ENCODE assay signal across 12 cellular contexts in the genomic region with DNA sequence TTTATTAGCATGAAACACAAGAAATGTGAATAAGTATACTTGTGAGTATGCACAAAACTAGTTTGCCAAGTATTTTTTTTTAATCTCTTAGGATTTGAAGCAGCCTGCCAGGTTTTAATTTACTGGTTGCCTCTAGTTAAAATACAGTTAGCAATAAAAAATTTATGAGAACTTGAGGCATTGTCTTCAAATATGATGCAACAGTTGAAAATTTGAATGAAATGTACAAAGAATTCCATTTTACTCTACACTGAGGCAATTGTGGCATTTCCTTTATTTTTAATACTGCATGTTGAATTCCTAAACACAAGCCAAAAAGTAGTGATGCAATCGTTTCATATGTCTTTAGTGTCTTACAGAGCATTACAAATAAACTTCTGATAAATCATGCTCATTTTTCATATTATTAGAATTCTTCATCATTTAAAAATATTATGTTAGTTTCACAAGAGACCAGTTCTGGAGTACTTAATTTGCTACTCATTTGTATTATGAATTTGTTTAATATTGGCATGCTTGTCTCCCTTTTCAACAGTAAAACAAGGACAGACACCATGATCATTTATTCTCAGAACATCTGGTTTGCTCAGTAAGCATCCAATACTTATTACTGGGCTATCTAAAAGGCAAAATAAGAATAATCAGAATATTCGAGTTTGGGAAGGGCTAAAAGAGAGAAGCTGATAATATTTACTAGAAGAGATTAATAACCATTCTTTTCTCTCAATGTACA.
DNase-seq lines count a peak whose midpoint lies in the region; ATAC-seq, FAIRE-seq and TF ChIP-seq lines count a peak whose summit lies in the region.
"Had no signal": no experiment of that assay in that cellular context is flagged by ENCODE, and none has a peak within 500 bp of the region (broad histone marks: within the 10 kb centered on the region; RNA-seq: fewer than 3 reads in every experiment).

No MANE protein-coding gene starts in this region.

- peak overlapping the region; percentile 93 for H3K27ac ChIP-seq in ACC112 (ENCODE audit: low read depth, low read length)
- H3K27ac ChIP-seq: BLaER1 had no signal

- no peak for TF ChIP-seq CTCF in astrocyte of the spinal cord (IDR thresholded peaks at IDR 0.05; ENCODE audit: low read depth, low read length)

- in situ Hi-C loops in astrocyte of the spinal cord (cut with HindIII; ENCODE audit: low sequenced_read_pairs), result no loop called here

- no peak overlapping the region for H3K4me3 Mint-ChIP-seq in T-helper 2 cell treated with Interferon-gamma antibody and Interleukin-4, amounts not matched to agents 5 μg/mL and 100 μg/mL, for 36 hours

- peak; percentile 40 for ATAC-seq in left ventricle myocardium superior
- no peak for ATAC-seq in HG03378 (IDR thresholded peaks at IDR 0.05; ENCODE audit: unreplicated experiment)

- H3K79me2 ChIP-seq in ACC112 (ENCODE audit: control insufficient read depth, insufficient read depth, low read length, unreplicated experiment), result no peaks in the 10 kb centered on the region

- no peaks in the 10 kb centered on the region for H3K27me3 ChIP-seq in ACC112 (ENCODE audit: insufficient read depth, low read length)
- H3K27me3 ChIP-seq: BLaER1 had no signal

- peaks cover 11% of the 10 kb centered on the region; the same call in 1 of the 2 replicates for H3K36me3 ChIP-seq in ACC112 (ENCODE audit: insufficient read depth, low read length)
- H3K36me3 ChIP-seq: BLaER1 had no signal

- no peaks in the 10 kb centered on the region for H3K4me1 Mint-ChIP-seq in T-helper 2 cell treated with Interferon-gamma antibody and Interleukin-4, amounts not matched to agents 5 μg/mL and 100 μg/mL, for 36 hours (ENCODE audit: low read depth)

- CTCF ChIA-PET in HEK293T (lab: Yijun Ruan, JAX), result interaction anchor here (0.7 kb wide), 1 partner anchor 20 kb away, joined by 3 read pairs; no protein-coding TSS in a partner anchor

- no peaks in the 10 kb centered on the region for H3K27me3 Mint-ChIP-seq in T-helper 2 cell treated with Interferon-gamma antibody and Interleukin-4, amounts not matched to agents 5 μg/mL and 100 μg/mL, for 36 hours (ENCODE audit: low read depth)

- intact Hi-C loops in left ventricle myocardium superior (cut with micrococcal nuclease), result no loop called here

- FAIRE-seq in HTR-8/SVneo (lab: Jason Lieb, UNC), result no peak

- H3K4me1 ChIP-seq in ACC112 (ENCODE audit: control insufficient read depth, insufficient read depth, low read length, unreplicated experiment), result peaks cover 41% of the 10 kb centered on the region
- H3K4me1 ChIP-seq: BLaER1 had no signal

- H3K27ac Mint-ChIP-seq in T-helper 2 cell treated with Interferon-gamma antibody and Interleukin-4, amounts not matched to agents 5 μg/mL and 100 μg/mL, for 36 hours, result no peak overlapping the region

- H3K36me3 Mint-ChIP-seq in T-helper 2 cell treated with Interferon-gamma antibody and Interleukin-4, amounts not matched to agents 5 μg/mL and 100 μg/mL, for 36 hours (ENCODE audit: low read depth), result no peaks in the 10 kb centered on the region

- POLR2A ChIA-PET in HEK293T (lab: Yijun Ruan, JAX), result no interaction called here

- H3K4me3 ChIP-seq in ACC112 (ENCODE audit: low read depth, low read length) (no peak overlapping the region), astrocyte of the spinal cord (ENCODE audit: low read depth, low read length) (no peak overlapping the region)
- H3K4me3 ChIP-seq: BLaER1 had no signal

- no peaks in the 10 kb centered on the region for H3K9me3 Mint-ChIP-seq in T-helper 2 cell treated with Interferon-gamma antibody and Interleukin-4, amounts not matched to agents 5 μg/mL and 100 μg/mL, for 36 hours

- peak overlapping the region; percentile 20 for H2AFZ ChIP-seq in ACC112 (ENCODE audit: low read length, unreplicated experiment)

- DNase-seq in HTR-8/SVneo (ENCODE audit: insufficient read length, low spot score) (peak; percentile 49), astrocyte of the spinal cord (ENCODE audit: low read depth, low spot score) (peak; percentile 92), left ventricle myocardium superior (no peak), HEK293T (ENCODE audit: extremely low spot score) (no peak), globus pallidus (ENCODE audit: low spot score) (no peak)
- no peak for DNase-seq in T-helper 2 cell treated with Interferon-gamma antibody and Interleukin-4, amounts not matched to agents 5 μg/mL and 100 μg/mL, for 36 hours (ENCODE audit: low spot score)
- DNase-seq: activated T-cell treated with anti-CD3 and anti-CD28 coated beads, Interleukin-2, amount 50 U/mL, for 48 hours; central memory CD4-positive, alpha-beta T cell; GF-D8 had no signal

TF ChIP-seq in HEK293T, 16 proteins besides CTCF, POLR2A, EP300 and RAD21:
- TF ChIP-seq NFRKB (IDR thresholded peaks at IDR 0.05) (no peak), BHLHE40 (IDR thresholded peaks at IDR 0.05; ENCODE audit: borderline replicate concordance) (no peak), FOXA1 (IDR thresholded peaks at IDR 0.05) (no peak)

Comparison
In these comparisons a context has a peak if more than half of its experiments do, and no peak if none do; other contexts are left out.
1. DNase-seq: peak in HTR-8/SVneo (single experiment) and astrocyte of the spinal cord (single experiment); none in left ventricle myocardium superior (single experiment), T-helper 2 cell treated with Interferon-gamma antibody and Interleukin-4, amounts not matched to agents 5 μg/mL and 100 μg/mL, for 36 hours (single experiment), HEK293T (single experiment) and globus pallidus (single experiment).